ENCODE assay signal across 1 cellular context in the genomic region with DNA sequence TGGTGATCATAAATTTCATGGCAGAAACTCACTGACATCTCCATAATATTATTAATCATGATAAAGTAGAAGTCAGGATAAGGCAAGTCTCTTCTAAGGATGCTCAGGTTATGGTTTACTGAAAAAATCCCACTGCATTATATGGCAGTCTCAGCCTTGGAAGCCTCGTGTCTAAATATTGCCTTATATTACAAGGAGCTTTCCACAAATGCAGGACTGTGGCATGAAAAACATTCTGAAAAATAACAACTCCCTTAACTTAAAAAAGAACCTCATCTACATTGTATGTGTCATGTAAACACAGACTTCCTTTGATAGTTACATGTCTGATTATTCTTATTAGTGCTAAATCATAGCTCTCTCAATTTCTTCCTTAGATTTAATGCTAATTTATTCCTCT.
TF ChIP-seq lines count a peak whose summit lies in the region.

No MANE protein-coding gene starts in this region.

TF ChIP-seq in GM23338, 12 proteins besides CTCF, POLR2A, EP300 and RAD21 (continued from another document):
- TF ChIP-seq, protein P1, sequence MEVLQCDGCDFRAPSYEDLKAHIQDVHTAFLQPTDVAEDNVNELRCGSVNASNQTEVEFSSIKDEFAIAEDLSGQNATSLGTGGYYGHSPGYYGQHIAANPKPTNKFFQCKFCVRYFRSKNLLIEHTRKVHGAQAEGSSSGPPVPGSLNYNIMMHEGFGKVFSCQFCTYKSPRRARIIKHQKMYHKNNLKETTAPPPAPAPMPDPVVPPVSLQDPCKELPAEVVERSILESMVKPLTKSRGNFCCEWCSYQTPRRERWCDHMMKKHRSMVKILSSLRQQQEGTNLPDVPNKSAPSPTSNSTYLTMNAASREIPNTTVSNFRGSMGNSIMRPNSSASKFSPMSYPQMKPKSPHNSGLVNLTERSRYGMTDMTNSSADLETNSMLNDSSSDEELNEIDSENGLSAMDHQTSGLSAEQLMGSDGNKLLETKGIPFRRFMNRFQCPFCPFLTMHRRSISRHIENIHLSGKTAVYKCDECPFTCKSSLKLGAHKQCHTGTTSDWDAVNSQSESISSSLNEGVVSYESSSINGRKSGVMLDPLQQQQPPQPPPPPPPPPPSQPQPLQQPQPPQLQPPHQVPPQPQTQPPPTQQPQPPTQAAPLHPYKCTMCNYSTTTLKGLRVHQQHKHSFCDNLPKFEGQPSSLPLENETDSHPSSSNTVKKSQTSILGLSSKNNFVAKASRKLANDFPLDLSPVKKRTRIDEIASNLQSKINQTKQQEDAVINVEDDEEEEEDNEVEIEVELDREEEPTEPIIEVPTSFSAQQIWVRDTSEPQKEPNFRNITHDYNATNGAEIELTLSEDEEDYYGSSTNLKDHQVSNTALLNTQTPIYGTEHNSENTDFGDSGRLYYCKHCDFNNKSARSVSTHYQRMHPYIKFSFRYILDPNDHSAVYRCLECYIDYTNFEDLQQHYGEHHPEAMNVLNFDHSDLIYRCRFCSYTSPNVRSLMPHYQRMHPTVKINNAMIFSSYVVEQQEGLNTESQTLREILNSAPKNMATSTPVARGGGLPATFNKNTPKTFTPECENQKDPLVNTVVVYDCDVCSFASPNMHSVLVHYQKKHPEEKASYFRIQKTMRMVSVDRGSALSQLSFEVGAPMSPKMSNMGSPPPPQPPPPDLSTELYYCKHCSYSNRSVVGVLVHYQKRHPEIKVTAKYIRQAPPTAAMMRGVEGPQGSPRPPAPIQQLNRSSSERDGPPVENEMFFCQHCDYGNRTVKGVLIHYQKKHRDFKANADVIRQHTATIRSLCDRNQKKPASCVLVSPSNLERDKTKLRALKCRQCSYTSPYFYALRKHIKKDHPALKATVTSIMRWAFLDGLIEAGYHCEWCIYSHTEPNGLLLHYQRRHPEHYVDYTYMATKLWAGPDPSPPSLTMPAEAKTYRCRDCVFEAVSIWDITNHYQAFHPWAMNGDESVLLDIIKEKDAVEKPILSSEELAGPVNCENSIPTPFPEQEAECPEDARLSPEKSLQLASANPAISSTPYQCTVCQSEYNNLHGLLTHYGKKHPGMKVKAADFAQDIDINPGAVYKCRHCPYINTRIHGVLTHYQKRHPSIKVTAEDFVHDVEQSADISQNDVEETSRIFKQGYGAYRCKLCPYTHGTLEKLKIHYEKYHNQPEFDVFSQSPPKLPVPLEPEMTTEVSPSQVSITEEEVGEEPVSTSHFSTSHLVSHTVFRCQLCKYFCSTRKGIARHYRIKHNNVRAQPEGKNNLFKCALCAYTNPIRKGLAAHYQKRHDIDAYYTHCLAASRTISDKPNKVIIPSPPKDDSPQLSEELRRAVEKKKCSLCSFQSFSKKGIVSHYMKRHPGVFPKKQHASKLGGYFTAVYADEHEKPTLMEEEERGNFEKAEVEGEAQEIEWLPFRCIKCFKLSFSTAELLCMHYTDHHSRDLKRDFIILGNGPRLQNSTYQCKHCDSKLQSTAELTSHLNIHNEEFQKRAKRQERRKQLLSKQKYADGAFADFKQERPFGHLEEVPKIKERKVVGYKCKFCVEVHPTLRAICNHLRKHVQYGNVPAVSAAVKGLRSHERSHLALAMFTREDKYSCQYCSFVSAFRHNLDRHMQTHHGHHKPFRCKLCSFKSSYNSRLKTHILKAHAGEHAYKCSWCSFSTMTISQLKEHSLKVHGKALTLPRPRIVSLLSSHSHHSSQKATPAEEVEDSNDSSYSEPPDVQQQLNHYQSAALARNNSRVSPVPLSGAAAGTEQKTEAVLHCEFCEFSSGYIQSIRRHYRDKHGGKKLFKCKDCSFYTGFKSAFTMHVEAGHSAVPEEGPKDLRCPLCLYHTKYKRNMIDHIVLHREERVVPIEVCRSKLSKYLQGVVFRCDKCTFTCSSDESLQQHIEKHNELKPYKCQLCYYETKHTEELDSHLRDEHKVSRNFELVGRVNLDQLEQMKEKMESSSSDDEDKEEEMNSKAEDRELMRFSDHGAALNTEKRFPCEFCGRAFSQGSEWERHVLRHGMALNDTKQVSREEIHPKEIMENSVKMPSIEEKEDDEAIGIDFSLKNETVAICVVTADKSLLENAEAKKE (CRISPR knock-in tag; IDR thresholded peaks at IDR 0.05), result no peak
- TF ChIP-seq, protein P2, sequence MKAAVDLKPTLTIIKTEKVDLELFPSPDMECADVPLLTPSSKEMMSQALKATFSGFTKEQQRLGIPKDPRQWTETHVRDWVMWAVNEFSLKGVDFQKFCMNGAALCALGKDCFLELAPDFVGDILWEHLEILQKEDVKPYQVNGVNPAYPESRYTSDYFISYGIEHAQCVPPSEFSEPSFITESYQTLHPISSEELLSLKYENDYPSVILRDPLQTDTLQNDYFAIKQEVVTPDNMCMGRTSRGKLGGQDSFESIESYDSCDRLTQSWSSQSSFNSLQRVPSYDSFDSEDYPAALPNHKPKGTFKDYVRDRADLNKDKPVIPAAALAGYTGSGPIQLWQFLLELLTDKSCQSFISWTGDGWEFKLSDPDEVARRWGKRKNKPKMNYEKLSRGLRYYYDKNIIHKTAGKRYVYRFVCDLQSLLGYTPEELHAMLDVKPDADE (IDR thresholded peaks at IDR 0.05), result no peak
- TF ChIP-seq ZNF331 (CRISPR knock-in tag; IDR thresholded peaks at IDR 0.05; ENCODE audit: low read depth), result no peak
- no peak for TF ChIP-seq EZH2 (IDR thresholded peaks at IDR 0.05; ENCODE audit: low read depth, unreplicated experiment)
- TF ChIP-seq STAT1 (IDR thresholded peaks at IDR 0.05; ENCODE audit: unreplicated experiment), result no peak
- TF ChIP-seq POLR2AphosphoS5 (IDR thresholded peaks at IDR 0.05; ENCODE audit: low read depth), result no peak
- no peak for TF ChIP-seq JUNB (IDR thresholded peaks at IDR 0.05; ENCODE audit: unreplicated experiment)
